In the genomic region with DNA sequence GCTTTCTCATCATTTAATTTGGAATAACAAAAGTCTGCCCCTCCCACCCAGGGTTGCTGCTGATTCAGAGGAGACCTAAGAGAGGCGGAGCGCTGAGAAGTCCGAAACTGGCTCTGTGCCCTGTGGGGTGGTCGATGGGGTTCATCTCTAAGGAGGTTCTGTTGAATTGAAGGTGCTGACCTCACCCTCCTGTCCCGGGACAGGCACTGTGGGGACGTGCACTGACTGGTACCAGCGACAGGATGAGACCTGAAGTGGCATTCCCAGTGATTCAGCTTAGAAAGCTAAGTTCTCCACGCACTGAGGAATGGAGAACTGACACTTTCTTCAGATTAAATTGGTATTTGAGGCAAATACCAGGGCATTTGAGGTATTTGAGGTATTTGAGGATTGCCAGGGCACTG, we compare ENCODE assay signal across 16 cellular contexts. TPM values are rescaled to one million over a fixed set of nuclear protein-coding genes. Genes with fewer than 3 reads are reported as not detected.
A peak's percentile ranks its signal among the peaks of the same experiment; 100 is the strongest.
DNase-seq lines count a peak whose midpoint lies in the region; ATAC-seq, FAIRE-seq and TF ChIP-seq lines count a peak whose summit lies in the region.
"Had no signal": no experiment of that assay in that cellular context is flagged by ENCODE, and none has a peak within 500 bp of the region (broad histone marks: within the 10 kb centered on the region; RNA-seq: fewer than 3 reads in every experiment).

No MANE protein-coding gene starts in this region.

- no peak overlapping the region for H4K91ac ChIP-seq in IMR-90 (ENCODE audit: insufficient read depth, low read depth, low read length)

- H3K23ac ChIP-seq in IMR-90 (ENCODE audit: low read depth, low read length) = no peak overlapping the region

- DNase-seq in ACHN (peak; percentile 70), IMR-90 (no peak), mammary epithelial cell (peak; percentile 69), keratinocyte (ENCODE audit: low read depth, low spot score) (peak; percentile 71), SIG-M5 (lab: John Stamatoyannopoulos, UW) (no peak), cerebellar cortex (ENCODE audit: low spot score) (no peak)
- DNase-seq: activated CD4-positive, alpha-beta T cell treated with anti-CD3 and anti-CD28 coated beads, Interleukin-2, amount 50 U/mL, for 1 hour; heart left ventricle; MM.1S had no signal

- WGBS in IMR-90 (ENCODE audit: extremely low coverage in 2 of 2, insufficient read length in 1 of 2), 2 experiments = 46% methylated on average over 7 of the region's 8 CpGs; no CpG with 5 or more reads in 1 of the 2 experiments
- 0% methylated on average over 6 of the region's 8 CpGs for WGBS in mammary epithelial cell (ENCODE audit: low coverage, missing lambda C conversion rate)

- no peak overlapping the region for H2AK9ac ChIP-seq in IMR-90 (replicated peaks; ENCODE audit: low read depth, low read length, poor library complexity)

- no peak overlapping the region for H3K14ac ChIP-seq in IMR-90 (replicated peaks; ENCODE audit: low read depth, low read length)

- TF ChIP-seq POLR2A in IMR-90 (IDR thresholded peaks at IDR 0.05; ENCODE audit: low read depth, low read length) (no peak), GM18505 (IDR thresholded peaks at IDR 0.05; ENCODE audit: borderline replicate concordance, extremely low read depth, insufficient read depth, insufficient read length) (no peak)

- H3K4me1 ChIP-seq in IMR-90 (ENCODE audit: control insufficient read depth, insufficient read depth, low read length) (peaks cover 18% of the 10 kb centered on the region), mammary epithelial cell (ENCODE audit: insufficient read depth, low read length) (peaks cover 25% of the 10 kb centered on the region), keratinocyte (ENCODE audit: control insufficient read depth, extremely low read depth, insufficient read depth, low read length) (peaks cover 22% of the 10 kb centered on the region)

- in situ Hi-C loops in ACHN (cut with HindIII; ENCODE audit: low pct_ligation_motif_present, low pct_unique_long_range_greater_than_20kb, low sequenced_read_pairs) (no loop called here), IMR-90 (cut with MboI; ENCODE audit: low sequenced_read_pairs) (no loop called here), mammary epithelial cell (cut with MboI; ENCODE audit: low sequenced_read_pairs in 2 of 2) (no loop called here)

- peak overlapping the region; percentile 26 for H3K4me2 ChIP-seq in IMR-90 (ENCODE audit: low read depth, low read length)
- peak overlapping the region; percentile 50 for H3K4me2 ChIP-seq in mammary epithelial cell (ENCODE audit: insufficient read depth, low read depth, low read length)
- H3K4me2 ChIP-seq in keratinocyte (ENCODE audit: control insufficient read depth, extremely low read depth, insufficient read depth, low read depth, low read length) = peak overlapping the region; percentile 43

- BruUV-seq in IMR-90 (replicated peaks; lab: Mats Ljungman, UMichigan) (no TSS peak), mammary epithelial cell (replicated peaks; lab: Mats Ljungman, UMichigan) (no TSS peak)

- H2BK20ac ChIP-seq in IMR-90 (ENCODE audit: low read depth, low read length) = no peak overlapping the region

- no peak overlapping the region for H3K56ac ChIP-seq in IMR-90 (ENCODE audit: extremely low read depth, insufficient read depth, low read length)

- 0 out of 2 replicates have a peak overlapping the region, but pooled peaks have one; percentile 17 for H3K4ac ChIP-seq in IMR-90 (ENCODE audit: low read depth, low read length)

- peaks cover 0 to 14% of the 10 kb centered on the region in 2 experiments; a peak in 1 of 4 replicates for H3K79me1 ChIP-seq in IMR-90 (ENCODE audit: low read depth in 1 of 2, low read length in 2 of 2)

- H2BK120ac ChIP-seq in IMR-90 (ENCODE audit: low read depth, low read length) = 0 out of 2 replicates have a peak overlapping the region, but pooled peaks have one; percentile 1

- TF ChIP-seq CTCF in IMR-90 (conservative IDR thresholded peaks at IDR 0.05; ENCODE audit: low read depth, low read length) (no peak), mammary epithelial cell (conservative IDR thresholded peaks at IDR 0.05 in 1 of 2, IDR thresholded peaks at IDR 0.05 in 1 of 2; ENCODE audit: extremely low read depth in 1 of 2, insufficient read depth in 1 of 2, low read depth in 1 of 2, low read length in 2 of 2) (no peak), keratinocyte (optimal IDR thresholded peaks at IDR 0.05 in 1 of 3, IDR thresholded peaks at IDR 0.05 in 1 of 3, conservative IDR thresholded peaks at IDR 0.05 in 1 of 3; ENCODE audit: extremely low read depth in 1 of 3, insufficient read depth in 2 of 3, low read length in 3 of 3) (no peak)

- CTCF ChIA-PET in IMR-90 (lab: Yijun Ruan, JAX) = interaction anchor here (0.6 to 1.6 kb wide), 2 partner anchors 21 to 165 kb away, joined by 3 to 8 read pairs; no protein-coding TSS in a partner anchor
- CTCF ChIA-PET in mammary epithelial cell (lab: Charles Lee; ENCODE audit: low non-redundant PET) = interaction anchor here (0.7 kb wide), 1 partner anchor 25 kb away, joined by 4 read pairs; no protein-coding TSS in a partner anchor

- H3K79me2 ChIP-seq in mammary epithelial cell (ENCODE audit: insufficient read depth, low read length) = no peaks in the 10 kb centered on the region
- H3K79me2 ChIP-seq in keratinocyte (ENCODE audit: control insufficient read depth, insufficient read depth, low read length) = no peaks in the 10 kb centered on the region

- H3K27ac ChIP-seq in IMR-90 (ENCODE audit: insufficient read depth, low read length) (no peak overlapping the region), mammary epithelial cell (ENCODE audit: insufficient read depth, low read depth, low read length) (peak overlapping the region; percentile 4), keratinocyte (ENCODE audit: control insufficient read depth, insufficient read depth, low read length) (no peak overlapping the region)
- H3K27ac ChIP-seq: heart left ventricle had no signal

- peak overlapping the region; percentile 1; the same call in 1 of the 2 replicates for H3K18ac ChIP-seq in IMR-90 (ENCODE audit: low read depth, low read length)

- H3K9me1 ChIP-seq in IMR-90 (ENCODE audit: insufficient read depth, low read length) = peaks cover 14% of the 10 kb centered on the region
- peaks cover 2% of the 10 kb centered on the region for H3K9me1 ChIP-seq in keratinocyte (ENCODE audit: control insufficient read depth, extremely low read depth, insufficient read depth, low read length)

- dilution Hi-C loops in IMR-90 (cut with HindIII; ENCODE audit: low sequenced_read_pairs, unreplicated experiment) = no loop called here
- dilution Hi-C loops in mammary epithelial cell (cut with HindIII; ENCODE audit: low sequenced_read_pairs) = no loop called here
- dilution Hi-C loops in keratinocyte (cut with MboI; ENCODE audit: extremely low pct_ligation_motif_present, low sequenced_read_pairs) = no loop called here

- H4K20me1 ChIP-seq in IMR-90 (ENCODE audit: insufficient read depth, low read length) (no peaks in the 10 kb centered on the region; the same call in 1 of the 2 replicates), mammary epithelial cell (ENCODE audit: insufficient read depth, low read length) (no peaks in the 10 kb centered on the region), keratinocyte (ENCODE audit: control insufficient read depth, extremely low read depth, insufficient read depth, low read length) (no peaks in the 10 kb centered on the region)

- TF ChIP-seq RAD21 in IMR-90 (IDR thresholded peaks at IDR 0.05; ENCODE audit: low read length) = no peak

- intact Hi-C loops in IMR-90 (cut with micrococcal nuclease) = no loop called here
- intact Hi-C loops in mammary epithelial cell (cut with micrococcal nuclease) = no loop called here

- H3K27me3 ChIP-seq in IMR-90 (ENCODE audit: control insufficient read depth, insufficient read depth, low read length) (no peaks in the 10 kb centered on the region), mammary epithelial cell (ENCODE audit: insufficient read depth, low read length) (no peaks in the 10 kb centered on the region), keratinocyte (ENCODE audit: control insufficient read depth, extremely low read depth, insufficient read depth, low read length) (no peaks in the 10 kb centered on the region)
- H3K27me3 ChIP-seq: heart left ventricle, thyroid gland had no signal

- peak overlapping the region; percentile 74 for H2AK5ac ChIP-seq in IMR-90 (ENCODE audit: low read depth, low read length)

- H4K8ac ChIP-seq in IMR-90 (ENCODE audit: low read depth in 2 of 2, low read length in 2 of 2) = peak overlapping the region in 1 of 2 experiments; percentile 4; a peak in 1 of 4 replicates

- no peak overlapping the region for H2BK5ac ChIP-seq in IMR-90 (ENCODE audit: low read depth, low read length, poor library complexity, severe bottlenecking)

- FAIRE-seq in keratinocyte (lab: Jason Lieb, UNC) = peak; percentile 69
- FAIRE-seq: D721Med had no signal

- no peak overlapping the region for H3K4me3 ChIP-seq in IMR-90 (ENCODE audit: insufficient read depth, low read depth, low read length)
- H3K4me3 ChIP-seq in mammary epithelial cell (replicated peaks in 1 of 3; ENCODE audit: insufficient read depth in 1 of 3, low read depth in 2 of 3, low read length in 3 of 3) = no peak overlapping the region
- H3K4me3 ChIP-seq in keratinocyte (ENCODE audit: control insufficient read depth in 2 of 3, extremely low read depth in 1 of 3, insufficient read depth in 2 of 3, low read depth in 1 of 3, low read length in 3 of 3) = no peak overlapping the region
- H3K4me3 ChIP-seq: heart left ventricle, lung, thyroid gland had no signal

- H3K9me3 ChIP-seq in IMR-90 (ENCODE audit: control insufficient read depth, insufficient read depth, low read length) (no peaks in the 10 kb centered on the region), mammary epithelial cell (replicated peaks; ENCODE audit: insufficient read depth, low read length) (no peaks in the 10 kb centered on the region), keratinocyte (ENCODE audit: control insufficient read depth, low read depth, low read length) (no peaks in the 10 kb centered on the region)
- H3K9me3 ChIP-seq: heart left ventricle, thyroid gland had no signal

- H2AFZ ChIP-seq in IMR-90 (replicated peaks; ENCODE audit: low read length, poor library complexity) (peak overlapping the region; percentile 55), mammary epithelial cell (ENCODE audit: low read depth, low read length) (no peak overlapping the region), keratinocyte (ENCODE audit: control insufficient read depth, low read length) (no peak overlapping the region)

- H2BK15ac ChIP-seq in IMR-90 (ENCODE audit: low read depth, low read length) = 0 out of 3 replicates have a peak overlapping the region, but pooled peaks have one; percentile 7

- no peak overlapping the region for H4K5ac ChIP-seq in IMR-90 (ENCODE audit: low read depth, low read length)

- ATAC-seq in IMR-90 (ENCODE audit: low read depth) = peak; percentile 38
- no peak for ATAC-seq in HG02870 (IDR thresholded peaks at IDR 0.05; ENCODE audit: unreplicated experiment)
- no peak for ATAC-seq in GM18505 (IDR thresholded peaks at IDR 0.05; ENCODE audit: unreplicated experiment)
- ATAC-seq: activated T-helper 17 cell treated with anti-CD3 and anti-CD28 coated beads, Interleukin-2, amount 50 U/mL, for 72 hours; heart left ventricle had no signal

- H3K36me3 ChIP-seq in IMR-90 (ENCODE audit: control insufficient read depth, insufficient read depth, low read length) (no peaks in the 10 kb centered on the region), mammary epithelial cell (ENCODE audit: insufficient read depth, low read length) (no peaks in the 10 kb centered on the region), keratinocyte (ENCODE audit: control insufficient read depth in 2 of 2, extremely low read depth in 1 of 2, insufficient read depth in 2 of 2, low read length in 2 of 2) (no peaks in the 10 kb centered on the region)
- H3K36me3 ChIP-seq: heart left ventricle, thyroid gland had no signal

- H3K9ac ChIP-seq in IMR-90 (ENCODE audit: low read depth, low read length) (no peak overlapping the region), mammary epithelial cell (ENCODE audit: insufficient read depth, low read length) (no peak overlapping the region), keratinocyte (ENCODE audit: control insufficient read depth, extremely low read depth, insufficient read depth, low read length) (no peak overlapping the region)

- POLR2A ChIA-PET in IMR-90 (lab: Charles Lee; ENCODE audit: unreplicated experiment) = no interaction called here

RNA-seq across cellular contexts. Expression of a gene that starts 1.3 kb away (rescaled TPM):
- under 0.01 and 0.18 TPM in 2 replicates for total RNA-seq in IMR-90 (2012; rRNA removed)
- polyA plus RNA-seq in IMR-90 (2012; rRNA removed) = 0.60 and 1.0 TPM in 2 replicates
- polyA plus RNA-seq in IMR-90 (2012; cell fraction: cytosol; rRNA removed) = 0.21 and 0.42 TPM in 2 replicates
- polyA plus RNA-seq in IMR-90 (2012; cell fraction: nucleus; rRNA removed; ENCODE audit: low replicate concordance) = 0.94 and 1.4 TPM in 2 replicates
- total RNA-seq in mammary epithelial cell = under 1 TPM in 1 of 2 donors, not detected in 1; 0.17 TPM
- polyA plus RNA-seq in mammary epithelial cell = 0.39 TPM
- not detected for polyA minus RNA-seq in mammary epithelial cell
- 0.08 to 0.28 TPM (median 0.17 TPM) in 3 replicates for polyA plus RNA-seq in keratinocyte
- 3.1 TPM for polyA plus RNA-seq in keratinocyte (2011; ENCODE audit: low read depth)
- polyA plus RNA-seq in keratinocyte (2011; cell fraction: cytosol; rRNA removed) = 0.06 TPM in 2 replicates
- 0.64 and 0.87 TPM in 2 replicates for polyA plus RNA-seq in keratinocyte (2011; cell fraction: nucleus; rRNA removed)
- polyA plus RNA-seq in keratinocyte (2012; ENCODE audit: low replicate concordance) = 2.3 TPM in 1 of 2 replicates, not detected in the other
- polyA minus RNA-seq in keratinocyte = 0.38 TPM in 1 of 3 replicates, not detected in the others
- polyA minus RNA-seq in keratinocyte (2011; cell fraction: cytosol; rRNA and poly(A)+ RNA removed) = not detected
- polyA minus RNA-seq in keratinocyte (2011; cell fraction: nucleus; rRNA and poly(A)+ RNA removed) = 0.53 and 1.1 TPM in 2 replicates

RNA-seq across cellular contexts. Expression of a gene that starts 20.3 kb away (rescaled TPM):
- total RNA-seq in IMR-90 (2012; rRNA removed) = under 0.01 and 0.18 TPM in 2 replicates
- 0.32 and 0.34 TPM in 2 replicates for polyA plus RNA-seq in IMR-90 (2012; rRNA removed)
- 0.50 and 0.60 TPM in 2 replicates for polyA plus RNA-seq in IMR-90 (2012; cell fraction: cytosol; rRNA removed)
- 0.12 and 0.18 TPM in 2 replicates for polyA plus RNA-seq in IMR-90 (2012; cell fraction: nucleus; rRNA removed; ENCODE audit: low replicate concordance)
- total RNA-seq in mammary epithelial cell = not detected
- polyA plus RNA-seq in mammary epithelial cell = not detected
- polyA minus RNA-seq in mammary epithelial cell = not detected
- not detected in 3 replicates for polyA plus RNA-seq in keratinocyte
- polyA plus RNA-seq in keratinocyte (2011; ENCODE audit: low read depth) = not detected
- not detected in 2 replicates for polyA plus RNA-seq in keratinocyte (2011; cell fraction: cytosol; rRNA removed)
- polyA plus RNA-seq in keratinocyte (2011; cell fraction: nucleus; rRNA removed) = not detected in 2 replicates
- 0.13 TPM in 1 of 2 replicates, not detected in the other for polyA plus RNA-seq in keratinocyte (2012; ENCODE audit: low replicate concordance)
- polyA minus RNA-seq in keratinocyte = not detected in 3 replicates
- not detected for polyA minus RNA-seq in keratinocyte (2011; cell fraction: cytosol; rRNA and poly(A)+ RNA removed)
- polyA minus RNA-seq in keratinocyte (2011; cell fraction: nucleus; rRNA and poly(A)+ RNA removed) = not detected in 2 replicates
- total RNA-seq: A673, lung, thyroid gland had no signal
- polyA plus RNA-seq: heart left ventricle had no signal

RNA-seq across cellular contexts. Expression of a gene that starts 24.2 kb away (rescaled TPM):
- 47.0 and 71.1 TPM in 2 replicates for total RNA-seq in IMR-90 (2012; rRNA removed)
- polyA plus RNA-seq in IMR-90 (2012; rRNA removed) = 24.0 and 28.5 TPM in 2 replicates
- 8.0 and 10.3 TPM in 2 replicates for polyA plus RNA-seq in IMR-90 (2012; cell fraction: cytosol; rRNA removed)
- 1.8 and 8.3 TPM in 2 replicates for polyA plus RNA-seq in IMR-90 (2012; cell fraction: nucleus; rRNA removed; ENCODE audit: low replicate concordance)
- 10 to 100 TPM; 41.2 to 50.9 TPM for total RNA-seq in mammary epithelial cell
- 51.2 TPM for polyA plus RNA-seq in mammary epithelial cell
- polyA minus RNA-seq in mammary epithelial cell = 13.8 TPM
- 44.9 to 80.1 TPM (median 59.5 TPM) in 3 replicates for polyA plus RNA-seq in keratinocyte
- 21.9 TPM for polyA plus RNA-seq in keratinocyte (2011; ENCODE audit: low read depth)
- 44.6 and 83.1 TPM in 2 replicates for polyA plus RNA-seq in keratinocyte (2011; cell fraction: cytosol; rRNA removed)
- 21.9 and 27.8 TPM in 2 replicates for polyA plus RNA-seq in keratinocyte (2011; cell fraction: nucleus; rRNA removed)
- polyA plus RNA-seq in keratinocyte (2012; ENCODE audit: low replicate concordance) = 29.9 and 53.5 TPM in 2 replicates
- polyA minus RNA-seq in keratinocyte = 5.9 to 32.7 TPM (median 13.5 TPM) in 3 replicates
- polyA minus RNA-seq in keratinocyte (2011; cell fraction: cytosol; rRNA and poly(A)+ RNA removed) = 16.1 TPM
- polyA minus RNA-seq in keratinocyte (2011; cell fraction: nucleus; rRNA and poly(A)+ RNA removed) = 7.9 and 15.9 TPM in 2 replicates

RNA-seq across cellular contexts. Expression of a gene that starts 51.1 kb away (rescaled TPM):
- total RNA-seq in IMR-90 (2012; rRNA removed) = 0.72 and 1.1 TPM in 2 replicates
- 1.7 and 1.8 TPM in 2 replicates for polyA plus RNA-seq in IMR-90 (2012; rRNA removed)
- 1.6 and 1.7 TPM in 2 replicates for polyA plus RNA-seq in IMR-90 (2012; cell fraction: cytosol; rRNA removed)
- polyA plus RNA-seq in IMR-90 (2012; cell fraction: nucleus; rRNA removed; ENCODE audit: low replicate concordance) = 3.0 and 3.3 TPM in 2 replicates
- 10 to 100 TPM; 10.3 to 42.4 TPM for total RNA-seq in mammary epithelial cell
- polyA plus RNA-seq in mammary epithelial cell = 9.5 TPM
- 27.8 TPM for polyA minus RNA-seq in mammary epithelial cell
- polyA plus RNA-seq in keratinocyte = 8.1 to 15.3 TPM (median 11.8 TPM) in 3 replicates
- polyA plus RNA-seq in keratinocyte (2011; ENCODE audit: low read depth) = 12.2 TPM
- polyA plus RNA-seq in keratinocyte (2011; cell fraction: cytosol; rRNA removed) = 13.0 and 15.4 TPM in 2 replicates
- 10.5 and 13.5 TPM in 2 replicates for polyA plus RNA-seq in keratinocyte (2011; cell fraction: nucleus; rRNA removed)
- polyA plus RNA-seq in keratinocyte (2012; ENCODE audit: low replicate concordance) = 26.2 and 34.7 TPM in 2 replicates
- polyA minus RNA-seq in keratinocyte = 6.5 to 23.7 TPM (median 8.9 TPM) in 3 replicates
- polyA minus RNA-seq in keratinocyte (2011; cell fraction: cytosol; rRNA and poly(A)+ RNA removed) = 18.4 TPM
- 11.6 and 14.6 TPM in 2 replicates for polyA minus RNA-seq in keratinocyte (2011; cell fraction: nucleus; rRNA and poly(A)+ RNA removed)

Comparison
In these comparisons a context has a peak if more than half of its experiments do, and no peak if none do; other contexts are left out.
1. DNase-seq: peak in ACHN (single experiment), mammary epithelial cell (single experiment) and keratinocyte (single experiment); none in IMR-90 (single experiment), SIG-M5 (single experiment) and cerebellar cortex (single experiment).
2. Peak in every context shown above with its lines, with median percentiles within 50 percentile points of each other: H3K4me2 ChIP-seq.